In genomic region chr4:999863-1000425, GRCh38 we compare ENCODE assay signal across 1 cellular context.
A peak's percentile ranks its signal among the peaks of the same experiment; 100 is the strongest.
TF ChIP-seq lines count a peak whose summit lies in the region.

No MANE protein-coding gene starts in this region.

TF ChIP-seq in GM12878, 131 proteins besides CTCF, POLR2A, EP300 and RAD21:
- TF ChIP-seq BMI1 (IDR thresholded peaks at IDR 0.05; ENCODE audit: borderline replicate concordance) (no peak), MEF2B (IDR thresholded peaks at IDR 0.05; ENCODE audit: partially characterized antibody, poor library complexity, severe bottlenecking) (peak; percentile 42), TBL1XR1 (IDR thresholded peaks at IDR 0.05; ENCODE audit: low read depth, low read length) (no peak), NR2C1 (IDR thresholded peaks at IDR 0.05) (no peak)
